21 cellular contexts compared by ENCODE assay signal in the genomic region with DNA sequence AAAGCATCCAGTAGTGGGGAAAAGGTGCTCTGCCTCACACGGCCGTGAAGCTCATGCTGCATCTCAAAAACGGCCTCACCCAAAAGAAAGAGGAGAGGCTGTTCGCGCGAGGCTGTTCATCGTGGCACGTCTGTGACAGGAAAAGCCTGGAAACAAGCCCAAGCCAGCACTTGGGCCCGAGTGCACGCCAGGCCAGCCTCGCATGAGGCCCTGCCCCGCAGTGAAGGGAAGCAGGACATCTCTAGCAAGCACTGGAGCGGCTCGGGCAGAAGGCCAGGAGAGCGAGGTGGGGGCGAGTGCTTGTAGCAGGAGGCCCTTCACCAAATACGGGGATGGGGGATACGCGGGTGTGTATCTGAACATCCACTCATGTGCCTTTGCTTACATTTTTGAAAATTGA. TPM values are rescaled to one million over a fixed set of nuclear protein-coding genes. Genes with fewer than 3 reads are reported as not detected.
DNase-seq lines count a peak whose midpoint lies in the region; ATAC-seq, FAIRE-seq and TF ChIP-seq lines count a peak whose summit lies in the region.
"Had no signal": no experiment of that assay in that cellular context is flagged by ENCODE, and none has a peak within 500 bp of the region (broad histone marks: within the 10 kb centered on the region; RNA-seq: fewer than 3 reads in every experiment).

No MANE protein-coding gene starts in this region.

- H3K9ac ChIP-seq in kidney (ENCODE audit: low read length in 2 of 2), result no peak overlapping the region
- H3K9ac ChIP-seq: BLaER1 had no signal

- no peak for FAIRE-seq in kidney (lab: Jason Lieb, UNC)
- FAIRE-seq: A549, H54, RCC 7860 had no signal

- no peak overlapping the region for H3K4me3 ChIP-seq in kidney (ENCODE audit: low read length in 2 of 2)
- H3K4me3 ChIP-seq in sigmoid colon, result no peak overlapping the region
- H3K4me3 ChIP-seq: A549, BLaER1 had no signal

- H3K27ac Mint-ChIP-seq in T-helper 17 cell, result peak overlapping the region; percentile 54
- H3K27ac Mint-ChIP-seq in stimulated activated naive B cell treated with anti-CD40 and anti-IgM and Interleukin-4, amounts not matched to agents 10 μg/mL and 1 μg/mL and 100 μg/mL, for 72 hours, result no peak overlapping the region
- H3K27ac Mint-ChIP-seq: HFFc6 had no signal

- no peak for TF ChIP-seq EP300 in sigmoid colon (IDR thresholded peaks at IDR 0.05)

- 83 to 85% methylated on average over 19 of the region's 19 CpGs for WGBS in sigmoid colon, 2 donors

- H3K9me3 ChIP-seq in T-helper 17 cell (ENCODE audit: control insufficient read depth, low read length, poor library complexity, severe bottlenecking) (no peaks in the 10 kb centered on the region), kidney (ENCODE audit: control insufficient read depth in 1 of 2, low read length in 2 of 2) (peaks cover 0 to 7% of the 10 kb centered on the region in 2 donors), sigmoid colon (peaks cover 0 to 7% (median 0%) of the 10 kb centered on the region in 4 donors)
- H3K9me3 ChIP-seq: A549 had no signal

- H3K36me3 Mint-ChIP-seq in T-helper 17 cell (ENCODE audit: low read depth), result peaks cover 6% of the 10 kb centered on the region
- H3K36me3 Mint-ChIP-seq in stimulated activated naive B cell treated with anti-CD40 and anti-IgM and Interleukin-4, amounts not matched to agents 10 μg/mL and 1 μg/mL and 100 μg/mL, for 72 hours, result no peaks in the 10 kb centered on the region

- H3K27me3 ChIP-seq in sigmoid colon, result no peaks in the 10 kb centered on the region
- H3K27me3 ChIP-seq: BLaER1 had no signal

- intact Hi-C loops in kidney (cut with DNase I) (no loop called here), sigmoid colon (cut with DNase I) (no loop called here)

- no peak for ATAC-seq in T-helper 17 cell
- no peak for ATAC-seq in stimulated activated naive B cell treated with anti-CD40 and anti-IgM and Interleukin-4, amounts not matched to agents 10 μg/mL and 1 μg/mL and 100 μg/mL, for 72 hours (replicated peaks)
- ATAC-seq: A549; CD8-positive, alpha-beta T cell; Right ventricle myocardium inferior had no signal

- no peak for TF ChIP-seq POLR2A in sigmoid colon (IDR thresholded peaks at IDR 0.05)

- H3K4me1 Mint-ChIP-seq in T-helper 17 cell, result peaks cover 10% of the 10 kb centered on the region
- peaks cover 0 to 9% of the 10 kb centered on the region in 2 donors for H3K4me1 Mint-ChIP-seq in stimulated activated naive B cell treated with anti-CD40 and anti-IgM and Interleukin-4, amounts not matched to agents 10 μg/mL and 1 μg/mL and 100 μg/mL, for 72 hours

- H3K4me1 ChIP-seq in kidney (ENCODE audit: control insufficient read depth in 1 of 2, insufficient read depth in 1 of 2, low read depth in 1 of 2, low read length in 2 of 2) (peaks cover 0 to 6% of the 10 kb centered on the region in 2 donors), sigmoid colon (peaks cover 0 to 14% (median 5%) of the 10 kb centered on the region in 4 donors)
- H3K4me1 ChIP-seq: A549 had no signal

- no peak overlapping the region for H3K4me3 Mint-ChIP-seq in T-helper 17 cell
- no peak overlapping the region for H3K4me3 Mint-ChIP-seq in stimulated activated naive B cell treated with anti-CD40 and anti-IgM and Interleukin-4, amounts not matched to agents 10 μg/mL and 1 μg/mL and 100 μg/mL, for 72 hours
- H3K4me3 Mint-ChIP-seq: CD8-positive, alpha-beta T cell; HFFc6 had no signal

- H3K27ac ChIP-seq in kidney (ENCODE audit: low read depth in 2 of 2, low read length in 2 of 2) (no peak overlapping the region), sigmoid colon (peak overlapping the region in 2 of 4 donors; percentile 69 to 71)
- H3K27ac ChIP-seq: A549, BLaER1 had no signal

- no peak for TF ChIP-seq CTCF in kidney (IDR thresholded peaks at IDR 0.05; ENCODE audit: borderline replicate concordance, extremely low read depth, insufficient read depth)
- TF ChIP-seq CTCF in sigmoid colon (IDR thresholded peaks at IDR 0.05), result no peak

- peaks cover 0 to 4% of the 10 kb centered on the region in 2 donors for H3K9me3 Mint-ChIP-seq in stimulated activated naive B cell treated with anti-CD40 and anti-IgM and Interleukin-4, amounts not matched to agents 10 μg/mL and 1 μg/mL and 100 μg/mL, for 72 hours

- H3K36me3 ChIP-seq in kidney (ENCODE audit: control insufficient read depth in 1 of 2, insufficient read depth in 2 of 2, low read length in 2 of 2) (no peaks in the 10 kb centered on the region), sigmoid colon (no peaks in the 10 kb centered on the region)
- H3K36me3 ChIP-seq: BLaER1 had no signal

- no peaks in the 10 kb centered on the region for H3K27me3 Mint-ChIP-seq in T-helper 17 cell
- H3K27me3 Mint-ChIP-seq in stimulated activated naive B cell treated with anti-CD40 and anti-IgM and Interleukin-4, amounts not matched to agents 10 μg/mL and 1 μg/mL and 100 μg/mL, for 72 hours, result peaks cover 0 to 9% of the 10 kb centered on the region in 2 donors

- DNase-seq in D341Med (ENCODE audit: low spot score) (peak; percentile 27), T-helper 17 cell (no peak), kidney (peak; percentile 76), sigmoid colon (peak; percentile 73), DMS53 (lab: John Stamatoyannopoulos, UW) (no peak), NCI-H2196 (lab: John Stamatoyannopoulos, UW; ENCODE audit: unreplicated experiment) (no peak)
- DNase-seq in stimulated activated naive B cell treated with anti-CD40 and anti-IgM and Interleukin-4, amounts not matched to agents 10 μg/mL and 1 μg/mL and 100 μg/mL, for 72 hours, result no peak
- DNase-seq: Calu3, DMS79, HFFc6, KG1, NCI-H1105 treated with DMSO at 0.1 percent for 48 hours, NCI-H1694, NCI-H510A treated with DMSO at 0.1 percent for 48 hours, NCI-H774 had no signal

RNA-seq across cellular contexts. Expression of gene MXD4, which starts 39.9 kb away (rescaled TPM):
- total RNA-seq in T-helper 17 cell, result 100 to 1,000 TPM in 1 of 2 donors, 10 to 100 TPM in 1; 81.4 to 100 TPM
- 84.8 TPM for total RNA-seq in kidney
- 49.8 TPM for polyA plus RNA-seq in kidney (ENCODE audit: insufficient read depth, low read depth, low replicate concordance)
- total RNA-seq in sigmoid colon, result 10 to 100 TPM; 36.4 to 62.0 (median 38.7) TPM
- polyA plus RNA-seq in sigmoid colon, result 10 to 100 TPM; 25.0 to 32.8 (median 27.6) TPM

RNA-seq across cellular contexts. Expression of gene HAUS3, which starts 59.9 kb away (rescaled TPM):
- 10 to 100 TPM; 78.5 to 94.5 TPM for total RNA-seq in T-helper 17 cell
- 12.1 TPM for total RNA-seq in kidney
- 4.1 TPM for polyA plus RNA-seq in kidney (ENCODE audit: insufficient read depth, low read depth, low replicate concordance)
- total RNA-seq in sigmoid colon, result 10 to 100 TPM; 12.1 to 18.5 (median 16.4) TPM
- 1 to 10 TPM; 3.2 to 7.7 (median 6.0) TPM for polyA plus RNA-seq in sigmoid colon

RNA-seq across cellular contexts. Expression of gene POLN, which starts 59.9 kb away (rescaled TPM):
- total RNA-seq in T-helper 17 cell (1 to 10 TPM; 2.8 to 3.9 TPM), kidney (3.8 TPM), sigmoid colon (1 to 10 TPM; 1.8 to 9.4 (median 2.6) TPM)
- polyA plus RNA-seq in kidney (ENCODE audit: insufficient read depth, low read depth, low replicate concordance) (1.3 TPM), sigmoid colon (1 to 10 TPM in 1 of 3 donors, under 1 TPM in 1, not detected in 1; 0.60 to 1.1 TPM)

Comparison
In these comparisons a context has a peak if more than half of its experiments do, and no peak if none do; other contexts are left out.
1. DNase-seq: peak in D341Med (single experiment), kidney (single experiment) and sigmoid colon (single experiment); none in T-helper 17 cell (0 of 3), stimulated activated naive B cell treated with anti-CD40 and anti-IgM and Interleukin-4, amounts not matched to agents 10 μg/mL and 1 μg/mL and 100 μg/mL, for 72 hours (single experiment), DMS53 (single experiment) and NCI-H2196 (single experiment).